ENCODE assay signal across 35 cellular contexts in genomic region chr17:20217677-20218076, GRCh38.
"Had no signal": no experiment of that assay in that cellular context is flagged by ENCODE, and none has a peak within 500 bp of the region (broad histone marks: within the 10 kb centered on the region; RNA-seq: fewer than 3 reads in every experiment).

No MANE protein-coding gene starts in this region.

- H3K36me3 Mint-ChIP-seq: activated CD4-positive, alpha-beta memory T cell treated with anti-CD3 and anti-CD28 coated beads for 36 hours; activated CD8-positive, alpha-beta memory T cell treated with anti-CD3 and anti-CD28 coated beads, Interleukin-2, amount 10 ng/mL, durations not matched to agents 7 days and 5 days; activated naive CD4-positive, alpha-beta T cell treated with anti-CD3 and anti-CD28 coated beads, Interleukin-2, amount 50 U/mL, for 24 hours; activated naive CD8-positive, alpha-beta T cell treated with anti-CD3 and anti-CD28 coated beads for 36 hours had no signal

- H3K27ac ChIP-seq: adrenal gland, body of pancreas, esophagus muscularis mucosa, foreskin keratinocyte, gastrocnemius medialis, heart right ventricle, WERI-Rb-1 had no signal

- H3K4me1 ChIP-seq: adrenal gland, body of pancreas, esophagus muscularis mucosa, foreskin keratinocyte, gastrocnemius medialis, heart right ventricle had no signal

- H3K27me3 Mint-ChIP-seq: activated CD4-positive, alpha-beta memory T cell treated with anti-CD3 and anti-CD28 coated beads for 36 hours; activated CD4-positive, alpha-beta T cell treated with anti-CD3 and anti-CD28 coated beads for 36 hours; activated CD8-positive, alpha-beta memory T cell treated with anti-CD3 and anti-CD28 coated beads, Interleukin-2, amount 10 ng/mL, durations not matched to agents 7 days and 5 days; activated naive CD4-positive, alpha-beta T cell treated with anti-CD3 and anti-CD28 coated beads, Interleukin-2, amount 50 U/mL, for 24 hours; activated naive CD8-positive, alpha-beta T cell treated with anti-CD3 and anti-CD28 coated beads for 36 hours; activated naive CD8-positive, alpha-beta T cell treated with anti-CD3 and anti-CD28 coated beads, Interleukin-2, amount 50 U/mL, for 24 hours; effector memory CD8-positive, alpha-beta T cell had no signal

- DNase-seq: activated CD4-positive, alpha-beta memory T cell treated with anti-CD3 and anti-CD28 coated beads for 36 hours; activated CD4-positive, alpha-beta T cell treated with anti-CD3 and anti-CD28 coated beads for 36 hours; activated CD4-positive, alpha-beta T cell treated with anti-CD3 and anti-CD28 coated beads, Interleukin-2, amount 10 ng/mL, durations not matched to agents 24 days and 14 days; activated CD4-positive, CD25-positive, alpha-beta regulatory T cell; activated CD4-positive, CD25-positive, alpha-beta regulatory T cell treated with anti-CD3 and anti-CD28 coated beads, Interleukin-2, amount 50 U/mL, for 72 hours; activated CD8-positive, alpha-beta memory T cell treated with anti-CD3 and anti-CD28 coated beads, Interleukin-2, amount 10 ng/mL, durations not matched to agents 7 days and 5 days; activated CD8-positive, alpha-beta memory T cell treated with anti-CD3 and anti-CD28 coated beads, Interleukin-2, amount 50 U/mL, for 4 hours; activated CD8-positive, alpha-beta T cell treated with anti-CD3 and anti-CD28 coated beads, Interleukin-2, amount 10 ng/mL, durations not matched to agents 7 days and 5 days; activated effector memory CD4-positive, alpha-beta T cell treated with anti-CD3 and anti-CD28 coated beads, Interleukin-2, amount 50 U/mL, for 16 hours; activated naive CD4-positive, alpha-beta T cell treated with anti-CD3 and anti-CD28 coated beads for 36 hours; activated naive CD8-positive, alpha-beta T cell treated with anti-CD3 and anti-CD28 coated beads for 36 hours; activated naive CD8-positive, alpha-beta T cell treated with anti-CD3 and anti-CD28 coated beads, Interleukin-2, amount 50 U/mL, for 24 hours; activated T-cell treated with anti-CD3 and anti-CD28 coated beads, Interleukin-2, amount 50 U/mL, for 1 hour; activated T-cell treated with anti-CD3 and anti-CD28 coated beads, Interleukin-2, amount 50 U/mL, for 48 hours; adrenal gland; amygdala; aorta; body of pancreas; caudate nucleus; cortex of kidney; dermis blood vessel endothelial cell; effector CD4-positive, alpha-beta T cell; effector memory CD8-positive, alpha-beta T cell; erythroblast; foreskin keratinocyte; gastrocnemius medialis; heart right ventricle; T-helper 17 cell; T1000 had no signal

- H3K4me3 Mint-ChIP-seq: activated CD4-positive, alpha-beta memory T cell treated with anti-CD3 and anti-CD28 coated beads for 36 hours; activated CD4-positive, alpha-beta T cell treated with anti-CD3 and anti-CD28 coated beads for 36 hours; activated CD4-positive, alpha-beta T cell treated with anti-CD3 and anti-CD28 coated beads, Interleukin-2, amount 10 ng/mL, durations not matched to agents 24 days and 14 days; activated CD8-positive, alpha-beta memory T cell treated with anti-CD3 and anti-CD28 coated beads, Interleukin-2, amount 10 ng/mL, durations not matched to agents 7 days and 5 days; activated CD8-positive, alpha-beta T cell treated with anti-CD3 and anti-CD28 coated beads, Interleukin-2, amount 10 ng/mL, durations not matched to agents 7 days and 5 days; activated naive CD4-positive, alpha-beta T cell treated with anti-CD3 and anti-CD28 coated beads for 36 hours; activated naive CD4-positive, alpha-beta T cell treated with anti-CD3 and anti-CD28 coated beads, Interleukin-2, amount 50 U/mL, for 24 hours; activated naive CD8-positive, alpha-beta T cell treated with anti-CD3 and anti-CD28 coated beads for 36 hours; activated naive CD8-positive, alpha-beta T cell treated with anti-CD3 and anti-CD28 coated beads, Interleukin-2, amount 50 U/mL, for 24 hours; activated T-helper 1 cell treated with anti-CD3 and anti-CD28 coated beads, Interleukin-12 subunit alpha, Interleukin-12 subunit beta, Interleukin-2, Interleukin-4 antibody, amounts not matched to agents 30 ng/mL and 10 ng/mL and 1 ng/mL, durations not matched to agents 14 hours and 24 hours and 36 hours; effector memory CD8-positive, alpha-beta T cell; T-helper 17 cell; T-helper 2 cell treated with Interferon-gamma antibody and Interleukin-4, amounts not matched to agents 5 μg/mL and 100 μg/mL, for 36 hours had no signal

- H3K4me1 Mint-ChIP-seq: activated CD4-positive, alpha-beta T cell treated with anti-CD3 and anti-CD28 coated beads for 36 hours; activated CD4-positive, alpha-beta T cell treated with anti-CD3 and anti-CD28 coated beads, Interleukin-2, amount 10 ng/mL, durations not matched to agents 24 days and 14 days; activated CD8-positive, alpha-beta memory T cell treated with anti-CD3 and anti-CD28 coated beads, Interleukin-2, amount 10 ng/mL, durations not matched to agents 7 days and 5 days; activated naive CD4-positive, alpha-beta T cell treated with anti-CD3 and anti-CD28 coated beads, Interleukin-2, amount 50 U/mL, for 24 hours; activated naive CD8-positive, alpha-beta T cell treated with anti-CD3 and anti-CD28 coated beads for 36 hours; activated naive CD8-positive, alpha-beta T cell treated with anti-CD3 and anti-CD28 coated beads, Interleukin-2, amount 50 U/mL, for 24 hours had no signal

- H3K27me3 ChIP-seq: adrenal gland, body of pancreas, esophagus muscularis mucosa, foreskin keratinocyte, gastrocnemius medialis, heart right ventricle had no signal

- H3K9me3 Mint-ChIP-seq: activated CD4-positive, alpha-beta memory T cell treated with anti-CD3 and anti-CD28 coated beads for 36 hours; activated CD4-positive, alpha-beta T cell treated with anti-CD3 and anti-CD28 coated beads, Interleukin-2, amount 10 ng/mL, durations not matched to agents 24 days and 14 days; activated naive CD4-positive, alpha-beta T cell treated with anti-CD3 and anti-CD28 coated beads for 36 hours; activated naive CD4-positive, alpha-beta T cell treated with anti-CD3 and anti-CD28 coated beads, Interleukin-2, amount 50 U/mL, for 24 hours; activated naive CD8-positive, alpha-beta T cell treated with anti-CD3 and anti-CD28 coated beads for 36 hours; activated naive CD8-positive, alpha-beta T cell treated with anti-CD3 and anti-CD28 coated beads, Interleukin-2, amount 50 U/mL, for 24 hours; activated T-helper 1 cell treated with anti-CD3 and anti-CD28 coated beads, Interleukin-12 subunit alpha, Interleukin-12 subunit beta, Interleukin-2, Interleukin-4 antibody, amounts not matched to agents 30 ng/mL and 10 ng/mL and 1 ng/mL, durations not matched to agents 14 hours and 24 hours and 36 hours; activated T-helper 2 cell treated with anti-CD3 and anti-CD28 coated beads, Interferon-gamma antibody, Interleukin-2, Interleukin-4, amounts not matched to agents 10 μg/mL and 5 μg/mL and 100 μg/mL, durations not matched to agents 14 hours and 24 hours and 36 hours; effector memory CD8-positive, alpha-beta T cell; T-helper 2 cell treated with Interferon-gamma antibody and Interleukin-4, amounts not matched to agents 5 μg/mL and 100 μg/mL, for 36 hours had no signal

- H3K9me3 ChIP-seq: adrenal gland, body of pancreas, gastrocnemius medialis had no signal

- H3K27ac Mint-ChIP-seq: activated CD4-positive, alpha-beta memory T cell treated with anti-CD3 and anti-CD28 coated beads for 36 hours; activated CD4-positive, alpha-beta T cell treated with anti-CD3 and anti-CD28 coated beads for 36 hours; activated CD4-positive, alpha-beta T cell treated with anti-CD3 and anti-CD28 coated beads, Interleukin-2, amount 10 ng/mL, durations not matched to agents 24 days and 14 days; activated CD8-positive, alpha-beta memory T cell treated with anti-CD3 and anti-CD28 coated beads, Interleukin-2, amount 10 ng/mL, durations not matched to agents 7 days and 5 days; activated CD8-positive, alpha-beta T cell treated with anti-CD3 and anti-CD28 coated beads, Interleukin-2, amount 10 ng/mL, durations not matched to agents 7 days and 5 days; activated naive CD4-positive, alpha-beta T cell treated with anti-CD3 and anti-CD28 coated beads for 36 hours; activated naive CD4-positive, alpha-beta T cell treated with anti-CD3 and anti-CD28 coated beads, Interleukin-2, amount 50 U/mL, for 24 hours; activated naive CD8-positive, alpha-beta T cell treated with anti-CD3 and anti-CD28 coated beads for 36 hours; activated naive CD8-positive, alpha-beta T cell treated with anti-CD3 and anti-CD28 coated beads, Interleukin-2, amount 50 U/mL, for 24 hours; activated T-helper 1 cell treated with anti-CD3 and anti-CD28 coated beads, Interleukin-12 subunit alpha, Interleukin-12 subunit beta, Interleukin-2, Interleukin-4 antibody, amounts not matched to agents 30 ng/mL and 10 ng/mL and 1 ng/mL, durations not matched to agents 14 hours and 24 hours and 36 hours; activated T-helper 2 cell treated with anti-CD3 and anti-CD28 coated beads, Interferon-gamma antibody, Interleukin-2, Interleukin-4, amounts not matched to agents 10 μg/mL and 5 μg/mL and 100 μg/mL, durations not matched to agents 14 hours and 24 hours and 36 hours; effector memory CD8-positive, alpha-beta T cell; T-helper 17 cell; T-helper 2 cell treated with Interferon-gamma antibody and Interleukin-4, amounts not matched to agents 5 μg/mL and 100 μg/mL, for 36 hours had no signal

- ATAC-seq: activated CD4-positive, alpha-beta T cell treated with anti-CD3 and anti-CD28 coated beads for 36 hours; activated CD8-positive, alpha-beta memory T cell treated with anti-CD3 and anti-CD28 coated beads, Interleukin-2, amount 10 ng/mL, durations not matched to agents 7 days and 5 days; activated CD8-positive, alpha-beta T cell treated with anti-CD3 and anti-CD28 coated beads, Interleukin-2, amount 10 ng/mL, durations not matched to agents 7 days and 5 days; activated naive CD8-positive, alpha-beta T cell treated with anti-CD3 and anti-CD28 coated beads, Interleukin-2, amount 50 U/mL, for 24 hours; body of pancreas; effector memory CD8-positive, alpha-beta T cell; foreskin keratinocyte; gastrocnemius medialis; heart right ventricle; T-helper 17 cell had no signal

- H3K4me3 ChIP-seq: adrenal gland, body of pancreas, esophagus muscularis mucosa, gastrocnemius medialis, heart right ventricle had no signal

- H3K36me3 ChIP-seq: adrenal gland, esophagus muscularis mucosa, gastrocnemius medialis, heart right ventricle had no signal
